10 cellular contexts compared by ENCODE assay signal in the genomic region with DNA sequence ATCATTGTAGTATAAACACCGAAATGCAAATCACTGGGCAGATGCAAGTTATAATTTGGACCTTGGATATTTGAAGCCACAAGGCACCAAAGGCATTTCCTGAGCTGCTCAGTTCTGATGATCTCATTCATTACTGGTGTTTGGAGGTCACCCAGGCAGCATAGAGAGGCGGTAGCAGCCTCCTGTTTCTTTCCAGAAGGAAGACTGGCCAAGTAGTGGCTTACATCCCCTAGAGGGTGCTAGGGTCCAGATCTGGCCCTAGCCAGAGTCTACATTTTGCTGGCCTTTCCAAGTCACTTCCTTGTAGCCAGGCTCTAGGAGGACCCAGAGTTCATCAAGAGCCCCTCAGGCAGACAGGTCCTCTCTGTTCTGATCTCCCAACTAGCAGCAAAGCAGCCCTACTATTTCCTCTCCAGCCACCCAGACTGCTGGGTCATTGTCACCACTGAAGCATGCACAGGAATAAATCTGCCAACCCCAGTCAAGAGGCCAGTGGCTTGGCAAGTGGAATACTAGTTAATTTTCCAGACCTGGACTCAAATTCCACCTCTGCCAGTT. TPM values are rescaled to one million over a fixed set of nuclear protein-coding genes. Genes with fewer than 3 reads are reported as not detected.
A peak's percentile ranks its signal among the peaks of the same experiment; 100 is the strongest.
DNase-seq lines count a peak whose midpoint lies in the region; ATAC-seq, FAIRE-seq and TF ChIP-seq lines count a peak whose summit lies in the region.
"Had no signal": no experiment of that assay in that cellular context is flagged by ENCODE, and none has a peak within 500 bp of the region (broad histone marks: within the 10 kb centered on the region; RNA-seq: fewer than 3 reads in every experiment).

No MANE protein-coding gene starts in this region.

- TF ChIP-seq CTCF in osteocyte (IDR thresholded peaks at IDR 0.05): peak; percentile 55

- H3K4me3 Mint-ChIP-seq in osteocyte (ENCODE audit: unreplicated experiment): no peak overlapping the region

- no peaks in the 10 kb centered on the region for H3K9me3 Mint-ChIP-seq in osteocyte (ENCODE audit: unreplicated experiment)

- ATAC-seq in HG03196 (IDR thresholded peaks at IDR 0.05; ENCODE audit: unreplicated experiment): no peak

- FAIRE-seq in RCC 7860 (lab: Jason Lieb, UNC): peak; percentile 87

- H3K36me3 Mint-ChIP-seq in osteocyte (ENCODE audit: unreplicated experiment): no peaks in the 10 kb centered on the region

- H3K4me1 Mint-ChIP-seq in osteocyte (ENCODE audit: unreplicated experiment): peaks cover 24% of the 10 kb centered on the region

- H3K27ac Mint-ChIP-seq in osteocyte (ENCODE audit: unreplicated experiment): peak overlapping the region; percentile 36

- H3K27me3 Mint-ChIP-seq in osteocyte (ENCODE audit: unreplicated experiment): peaks cover 2% of the 10 kb centered on the region

- DNase-seq in G401 (ENCODE audit: low spot score) (peak; percentile 44), RCC 7860 (ENCODE audit: low spot score) (peak; percentile 90), fibroblast of gingiva (ENCODE audit: low read depth) (peak; percentile 92), osteocyte (ENCODE audit: extremely low spot score, unreplicated experiment) (no peak), NOMO-1 treated with DMSO at 0.1 percent for 48 hours (lab: John Stamatoyannopoulos, UW; ENCODE audit: unreplicated experiment) (no peak)
- no peak for DNase-seq in activated effector memory CD4-positive, alpha-beta T cell treated with anti-CD3 and anti-CD28 coated beads, Interleukin-2, amount 50 U/mL, for 16 hours
- no peak for DNase-seq in activated T-cell treated with anti-CD3 and anti-CD28 coated beads, Interleukin-2, amount 50 U/mL, for 48 hours
- DNase-seq: activated CD8-positive, alpha-beta memory T cell treated with anti-CD3 and anti-CD28 coated beads for 24 hours; uterus had no signal

- in situ Hi-C loops in G401 (cut with HindIII; ENCODE audit: low sequenced_read_pairs): no loop called here

RNA-seq across cellular contexts. Expression of a gene that starts 33.4 kb away (rescaled TPM):
- total RNA-seq in G401 (2014; rRNA removed; shearing (Covaris generic)): 35.6 and 47.2 TPM in 2 replicates
- 49.4 and 49.9 TPM in 2 replicates for total RNA-seq in osteocyte

RNA-seq across cellular contexts. Expression of a gene that starts 59.3 kb away (rescaled TPM):
- 41.4 and 46.5 TPM in 2 replicates for total RNA-seq in G401 (2014; rRNA removed; shearing (Covaris generic))
- 4.0 and 4.6 TPM in 2 replicates for total RNA-seq in osteocyte

Comparison
In these comparisons a context has a peak if more than half of its experiments do, and no peak if none do; other contexts are left out.
1. DNase-seq: peak in G401 (single experiment), RCC 7860 (single experiment) and fibroblast of gingiva (single experiment); none in osteocyte (single experiment), activated effector memory CD4-positive, alpha-beta T cell treated with anti-CD3 and anti-CD28 coated beads, Interleukin-2, amount 50 U/mL, for 16 hours (single experiment), NOMO-1 treated with DMSO at 0.1 percent for 48 hours (single experiment) and activated T-cell treated with anti-CD3 and anti-CD28 coated beads, Interleukin-2, amount 50 U/mL, for 48 hours (0 of 2).